In genomic region chr1:99975569-99975968, GRCh38 we compare ENCODE assay signal across 27 cellular contexts.
"Had no signal": no experiment of that assay in that cellular context is flagged by ENCODE, and none has a peak within 500 bp of the region (broad histone marks: within the 10 kb centered on the region; RNA-seq: fewer than 3 reads in every experiment).

No MANE protein-coding gene starts in this region.

- DNase-seq: activated CD4-positive, alpha-beta T cell treated with anti-CD3 and anti-CD28 coated beads for 1 hour; activated CD8-positive, alpha-beta memory T cell treated with anti-CD3 and anti-CD28 coated beads, Interleukin-2, amount 50 U/mL, for 4 hours; activated naive CD4-positive, alpha-beta T cell; activated T-cell treated with anti-CD3 and anti-CD28 coated beads, Interleukin-2, amount 50 U/mL, for 24 hours; adrenal gland; brain microvascular endothelial cell; central memory CD4-positive, alpha-beta T cell; dorsolateral prefrontal cortex; effector memory CD8-positive, alpha-beta T cell; heart left ventricle; kidney; left ventricle myocardium inferior; mammary epithelial cell; right cardiac atrium; stimulated activated CD4-positive, alpha-beta T cell treated with anti-CD3 and anti-CD28 coated beads, Interleukin-1b, Interleukin-23, amount 100 ng/mL, for 48 hours; stomach; trophoblast cell had no signal

- H3K9me3 ChIP-seq: adrenal gland, ascending aorta, gastroesophageal sphincter, heart left ventricle, left ventricle myocardium inferior, neutrophil, stomach had no signal

- H3K4me3 Mint-ChIP-seq: activated naive CD8-positive, alpha-beta T cell; activated T-cell treated with anti-CD3 and anti-CD28 coated beads, Interleukin-2, amount 50 U/mL, for 24 hours; effector memory CD8-positive, alpha-beta T cell; mesothelial cell of epicardium; natural killer cell treated with Interleukin-12 subunit alpha and Interleukin-12 subunit beta and Interleukin-15 and Interleukin-18, amount 100 ng/mL, for 72 hours; stimulated activated memory B cell treated with anti-CD40 and anti-IgM and Interleukin-4, amounts not matched to agents 10 μg/mL and 1 μg/mL and 100 μg/mL, for 72 hours had no signal

- H3K9ac ChIP-seq: parathyroid adenoma had no signal

- H3K36me3 ChIP-seq: brain microvascular endothelial cell had no signal

- H3K27ac Mint-ChIP-seq: activated naive CD8-positive, alpha-beta T cell; activated T-cell treated with anti-CD3 and anti-CD28 coated beads, Interleukin-2, amount 50 U/mL, for 24 hours; activated T-helper 2 cell treated with anti-CD3 and anti-CD28 coated beads, Interferon-gamma antibody, Interleukin-2, Interleukin-4, amounts not matched to agents 10 μg/mL and 5 μg/mL and 100 μg/mL, durations not matched to agents 14 hours and 24 hours and 36 hours; mesothelial cell of epicardium; natural killer cell treated with Interleukin-12 subunit alpha and Interleukin-12 subunit beta and Interleukin-15 and Interleukin-18, amount 100 ng/mL, for 72 hours; stimulated activated memory B cell treated with anti-CD40 and anti-IgM and Interleukin-4, amounts not matched to agents 10 μg/mL and 1 μg/mL and 100 μg/mL, for 72 hours had no signal

- H3K4me3 ChIP-seq: adrenal gland, ascending aorta, dorsolateral prefrontal cortex, gastroesophageal sphincter, heart left ventricle, left ventricle myocardium inferior, stomach had no signal

- H3K9me3 Mint-ChIP-seq: activated T-cell treated with anti-CD3 and anti-CD28 coated beads, Interleukin-2, amount 50 U/mL, for 24 hours; activated T-helper 2 cell treated with anti-CD3 and anti-CD28 coated beads, Interferon-gamma antibody, Interleukin-2, Interleukin-4, amounts not matched to agents 10 μg/mL and 5 μg/mL and 100 μg/mL, durations not matched to agents 14 hours and 24 hours and 36 hours; effector memory CD8-positive, alpha-beta T cell; mesothelial cell of epicardium; natural killer cell treated with Interleukin-12 subunit alpha and Interleukin-12 subunit beta and Interleukin-15 and Interleukin-18, amount 100 ng/mL, for 72 hours; stimulated activated memory B cell treated with anti-CD40 and anti-IgM and Interleukin-4, amounts not matched to agents 10 μg/mL and 1 μg/mL and 100 μg/mL, for 72 hours had no signal

- FAIRE-seq: kidney had no signal

- H3K27me3 ChIP-seq: adrenal gland, ascending aorta, brain microvascular endothelial cell, dorsolateral prefrontal cortex, gastroesophageal sphincter, heart left ventricle, neutrophil, stomach had no signal

- H3K27ac ChIP-seq: adrenal gland, ascending aorta, brain microvascular endothelial cell, dorsolateral prefrontal cortex, gastroesophageal sphincter, heart left ventricle, left ventricle myocardium inferior, neutrophil, parathyroid adenoma had no signal

- H2AFZ ChIP-seq: parathyroid adenoma had no signal

- ATAC-seq: effector memory CD8-positive, alpha-beta T cell; gastroesophageal sphincter; heart left ventricle; natural killer cell treated with Interleukin-12 subunit alpha and Interleukin-12 subunit beta and Interleukin-15 and Interleukin-18, amount 100 ng/mL, for 72 hours; right cardiac atrium; SK-N-SH treated with all-trans-retinoic acid at 6 μM for 48 hours; stimulated activated memory B cell treated with anti-CD40 and anti-IgM and Interleukin-4, amounts not matched to agents 10 μg/mL and 1 μg/mL and 100 μg/mL, for 72 hours had no signal
